ENCODE assay signal across 29 cellular contexts in the genomic region with DNA sequence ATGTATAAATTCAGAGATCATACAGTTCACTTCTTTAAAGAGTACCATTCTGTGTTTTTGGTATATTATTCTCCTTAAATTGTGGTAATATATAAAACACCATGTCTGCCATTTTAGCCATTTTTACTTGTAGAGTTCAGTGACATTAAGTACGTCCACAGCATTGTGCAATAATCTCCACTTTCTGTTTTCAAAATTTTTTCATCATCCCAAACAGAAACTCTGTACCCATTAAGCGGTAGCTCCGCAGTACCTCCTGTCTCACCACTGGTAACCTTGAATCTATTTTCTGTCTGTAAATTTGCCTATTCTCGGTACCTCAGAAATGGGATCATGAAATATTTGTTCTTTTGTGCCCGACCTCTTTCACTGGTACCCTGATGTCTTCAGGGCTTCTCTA.
"Had no signal": no experiment of that assay in that cellular context is flagged by ENCODE, and none has a peak within 500 bp of the region (broad histone marks: within the 10 kb centered on the region; RNA-seq: fewer than 3 reads in every experiment).

No MANE protein-coding gene starts in this region.

- H3K27me3 Mint-ChIP-seq: effector memory CD8-positive, alpha-beta T cell; stimulated activated naive CD8-positive, alpha-beta T cell treated with anti-CD3 and anti-CD28 coated beads, Interleukin-15, amount 100 ng/mL, for 72 hours had no signal

- H3K4me3 Mint-ChIP-seq: effector memory CD8-positive, alpha-beta T cell; immature natural killer cell; natural killer cell; stimulated activated naive CD8-positive, alpha-beta T cell treated with anti-CD3 and anti-CD28 coated beads, Interleukin-15, amount 100 ng/mL, for 72 hours had no signal

- H3K27me3 ChIP-seq: ovary, spleen, suprapubic skin, transverse colon, vagina had no signal

- H3K36me3 Mint-ChIP-seq: natural killer cell had no signal

- H3K27ac ChIP-seq: ovary, psoas muscle, skin epidermis, spleen, suprapubic skin, transverse colon, upper lobe of right lung, vagina had no signal

- H3K4me1 ChIP-seq: psoas muscle, suprapubic skin, upper lobe of right lung had no signal

- H3K36me3 ChIP-seq: ovary, suprapubic skin, transverse colon, upper lobe of right lung, vagina had no signal

- H3K4me3 ChIP-seq: lung, ovary, psoas muscle, skin epidermis, spleen, suprapubic skin, transverse colon, upper lobe of right lung, vagina had no signal

- H3K9me3 ChIP-seq: ovary, psoas muscle, spleen, suprapubic skin, transverse colon, upper lobe of right lung, vagina had no signal

- H3K27ac Mint-ChIP-seq: natural killer cell had no signal

- ATAC-seq: effector memory CD8-positive, alpha-beta T cell; left colon; left ventricle myocardium superior; natural killer cell; psoas muscle; right cardiac atrium; stimulated activated naive CD8-positive, alpha-beta T cell treated with anti-CD3 and anti-CD28 coated beads, Interleukin-15, amount 100 ng/mL, for 72 hours; upper lobe of right lung had no signal

- FAIRE-seq: endometrium, frontal cortex had no signal

- DNase-seq: cortex of kidney; effector memory CD8-positive, alpha-beta T cell; hypothalamus; immature natural killer cell; islet precursor cell; kidney glomerular epithelial cell; left colon; left ventricle myocardium superior; mesendoderm; midbrain; natural killer cell; occipital lobe; ovary; psoas muscle; right cardiac atrium; stimulated activated CD4-positive, alpha-beta T cell treated with anti-CD3 and anti-CD28 coated beads, Interleukin-15, amount 100 ng/mL, for 24 hours; stimulated activated CD4-positive, alpha-beta T cell treated with anti-CD3 and anti-CD28 coated beads, Interleukin-4, amount 100 ng/mL, for 1 hour; stimulated activated CD8-positive, alpha-beta memory T cell treated with anti-CD3 and anti-CD28 coated beads, Interleukin-4, amount 100 ng/mL, for 48 hours; stimulated activated naive CD4-positive, alpha-beta T cell; stimulated activated naive CD8-positive, alpha-beta T cell treated with anti-CD3 and anti-CD28 coated beads, Interleukin-15, amount 100 ng/mL, for 72 hours; transverse colon; upper lobe of right lung had no signal
